ENCODE assay signal across 1 cellular context in genomic region chr13:97211986-97212385, GRCh38.
TF ChIP-seq lines count a peak whose summit lies in the region.

No MANE protein-coding gene starts in this region.

TF ChIP-seq in K562, 482 proteins besides CTCF, POLR2A, EP300 and RAD21:
- TF ChIP-seq STAG1 (CRISPR knock-in tag; IDR thresholded peaks at IDR 0.05; ENCODE audit: borderline replicate concordance), result no peak
- TF ChIP-seq E2F4 (CRISPR knock-in tag; IDR thresholded peaks at IDR 0.05; ENCODE audit: low read depth), result no peak
- TF ChIP-seq CCAR2 (IDR thresholded peaks at IDR 0.05; ENCODE audit: low read depth, low read length), result no peak
- no peak for TF ChIP-seq ZNF174 (CRISPR knock-in tag; IDR thresholded peaks at IDR 0.05)
- no peak for TF ChIP-seq PYGO2 (tag; IDR thresholded peaks at IDR 0.05)
- no peak for TF ChIP-seq HSF4 (CRISPR knock-in tag; IDR thresholded peaks at IDR 0.05; ENCODE audit: borderline replicate concordance)
- TF ChIP-seq BRCA1 (IDR thresholded peaks at IDR 0.05), result no peak
- no peak for TF ChIP-seq BRCA1 (CRISPR knock-in tag; IDR thresholded peaks at IDR 0.05)
- TF ChIP-seq IRF1 (CRISPR knock-in tag; IDR thresholded peaks at IDR 0.05; ENCODE audit: borderline replicate concordance), result no peak
- TF ChIP-seq TAF7 (tag; IDR thresholded peaks at IDR 0.05), result no peak
- TF ChIP-seq ARID1B (IDR thresholded peaks at IDR 0.05), result no peak
- TF ChIP-seq ZBTB33 (CRISPR knock-in tag; IDR thresholded peaks at IDR 0.05), result no peak
- no peak for TF ChIP-seq KLF1 (tag; IDR thresholded peaks at IDR 0.05)
- no peak for TF ChIP-seq ZNF143 (CRISPR knock-in tag; IDR thresholded peaks at IDR 0.05)
- TF ChIP-seq ZNF165 (CRISPR knock-in tag; IDR thresholded peaks at IDR 0.05; ENCODE audit: borderline replicate concordance), result no peak
- TF ChIP-seq SMAD2 (IDR thresholded peaks at IDR 0.05; ENCODE audit: low read depth, low read length), result no peak
- TF ChIP-seq ZNF175 (CRISPR knock-in tag; IDR thresholded peaks at IDR 0.05; ENCODE audit: low read depth), result no peak
- TF ChIP-seq ZNF184 (CRISPR knock-in tag; IDR thresholded peaks at IDR 0.05), result no peak
- no peak for TF ChIP-seq HNRNPLL (IDR thresholded peaks at IDR 0.05; ENCODE audit: low read depth, low read length, poor library complexity, severe bottlenecking)
- no peak for TF ChIP-seq FOXP1 (CRISPR knock-in tag; IDR thresholded peaks at IDR 0.05)
